ENCODE assay signal across 1 cellular context in the genomic region with DNA sequence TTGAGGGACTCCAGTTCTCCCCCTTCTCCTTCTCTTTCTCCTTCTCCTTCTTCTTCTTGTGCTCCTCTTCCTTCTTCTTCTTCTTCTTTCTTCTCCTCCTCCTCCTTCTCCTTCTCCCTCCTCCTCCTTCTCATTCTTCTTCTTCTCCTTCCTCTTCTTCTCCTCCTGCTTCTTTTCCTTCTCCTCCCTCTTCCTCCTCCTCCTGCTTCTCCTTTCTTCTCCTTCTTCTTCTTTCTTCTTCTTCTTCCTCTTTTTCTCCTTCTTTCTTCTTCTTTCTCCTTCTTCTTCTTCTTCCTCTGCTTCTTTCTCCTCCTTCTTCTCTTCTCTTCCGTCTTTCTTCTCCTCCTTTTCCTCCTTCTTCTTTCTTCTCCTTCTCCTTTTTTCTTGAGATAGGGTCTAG.
TF ChIP-seq lines count a peak whose summit lies in the region.

No MANE protein-coding gene starts in this region.

TF ChIP-seq in K562, 482 proteins besides CTCF, POLR2A, EP300 and RAD21 (continues in another document):
- TF ChIP-seq ZNF217 (CRISPR knock-in tag; IDR thresholded peaks at IDR 0.05) (no peak), MCM7 (IDR thresholded peaks at IDR 0.05) (no peak), IRF9 (tag; IDR thresholded peaks at IDR 0.05) (0 out of 2 replicates have a peak, but pooled peaks have one; percentile 21), DACH1 (IDR thresholded peaks at IDR 0.05; ENCODE audit: partially characterized antibody) (no peak), HNRNPUL1 (IDR thresholded peaks at IDR 0.05; ENCODE audit: low read length) (no peak), EP400 (IDR thresholded peaks at IDR 0.05) (no peak), DDX20 (tag; IDR thresholded peaks at IDR 0.05; ENCODE audit: low read depth) (no peak), OTX1 (CRISPR knock-in tag; IDR thresholded peaks at IDR 0.05) (0 out of 2 replicates have a peak, but pooled peaks have one; percentile 68), ZNF124 (CRISPR knock-in tag; IDR thresholded peaks at IDR 0.05) (no peak), BCOR (IDR thresholded peaks at IDR 0.05) (0 out of 2 replicates have a peak, but pooled peaks have one; percentile 17), CSDE1 (IDR thresholded peaks at IDR 0.05) (peak in 1 of 2 experiments; percentile 34; a peak in 1 of 4 replicates), CREBBP (IDR thresholded peaks at IDR 0.05; ENCODE audit: low read depth, low read length) (no peak), ZNF41 (CRISPR knock-in tag; conservative IDR thresholded peaks at IDR 0.05) (no peak), COPS2 (conservative IDR thresholded peaks at IDR 0.05) (no peak), ZFPM2 (CRISPR knock-in tag; IDR thresholded peaks at IDR 0.05) (no peak), CCNT2 (IDR thresholded peaks at IDR 0.05; ENCODE audit: borderline replicate concordance, extremely low read depth, insufficient read length, low read depth, low read length) (no peak), ZNF143 (CRISPR knock-in tag; IDR thresholded peaks at IDR 0.05) (no peak), HMG20B (CRISPR knock-in tag; IDR thresholded peaks at IDR 0.05) (no peak), EHMT2 (IDR thresholded peaks at IDR 0.05) (0 out of 2 replicates have a peak, but pooled peaks have one; percentile 29), SIN3B (IDR thresholded peaks at IDR 0.05; ENCODE audit: low read depth) (no peak), HLTF (IDR thresholded peaks at IDR 0.05) (0 out of 2 replicates have a peak, but pooled peaks have one; percentile 18), LARP7 (IDR thresholded peaks at IDR 0.05) (0 out of 2 replicates have a peak, but pooled peaks have one; percentile 38), GTF2F1 (IDR thresholded peaks at IDR 0.05; ENCODE audit: low read depth, low read length) (no peak), PHF21A (IDR thresholded peaks at IDR 0.05; ENCODE audit: borderline replicate concordance, low read depth) (no peak), ZNF696 (CRISPR knock-in tag; conservative IDR thresholded peaks at IDR 0.05) (no peak), MTA2 (IDR thresholded peaks at IDR 0.05; ENCODE audit: low read depth) (peak; percentile 23; the same call in 1 of the 2 replicates), THRAP3 (IDR thresholded peaks at IDR 0.05; ENCODE audit: borderline replicate concordance) (0 out of 2 replicates have a peak, but pooled peaks have one; percentile 41), MCM2 (IDR thresholded peaks at IDR 0.05; ENCODE audit: low read depth) (no peak)
- TF ChIP-seq, protein P1, sequence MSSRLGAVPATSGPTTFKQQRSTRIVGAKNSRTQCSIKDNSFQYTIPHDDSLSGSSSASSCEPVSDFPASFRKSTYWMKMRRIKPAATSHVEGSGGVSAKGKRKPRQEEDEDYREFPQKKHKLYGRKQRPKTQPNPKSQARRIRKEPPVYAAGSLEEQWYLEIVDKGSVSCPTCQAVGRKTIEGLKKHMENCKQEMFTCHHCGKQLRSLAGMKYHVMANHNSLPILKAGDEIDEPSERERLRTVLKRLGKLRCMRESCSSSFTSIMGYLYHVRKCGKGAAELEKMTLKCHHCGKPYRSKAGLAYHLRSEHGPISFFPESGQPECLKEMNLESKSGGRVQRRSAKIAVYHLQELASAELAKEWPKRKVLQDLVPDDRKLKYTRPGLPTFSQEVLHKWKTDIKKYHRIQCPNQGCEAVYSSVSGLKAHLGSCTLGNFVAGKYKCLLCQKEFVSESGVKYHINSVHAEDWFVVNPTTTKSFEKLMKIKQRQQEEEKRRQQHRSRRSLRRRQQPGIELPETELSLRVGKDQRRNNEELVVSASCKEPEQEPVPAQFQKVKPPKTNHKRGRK (tag; IDR thresholded peaks at IDR 0.05): peak; percentile 95
- TF ChIP-seq, protein P2, sequence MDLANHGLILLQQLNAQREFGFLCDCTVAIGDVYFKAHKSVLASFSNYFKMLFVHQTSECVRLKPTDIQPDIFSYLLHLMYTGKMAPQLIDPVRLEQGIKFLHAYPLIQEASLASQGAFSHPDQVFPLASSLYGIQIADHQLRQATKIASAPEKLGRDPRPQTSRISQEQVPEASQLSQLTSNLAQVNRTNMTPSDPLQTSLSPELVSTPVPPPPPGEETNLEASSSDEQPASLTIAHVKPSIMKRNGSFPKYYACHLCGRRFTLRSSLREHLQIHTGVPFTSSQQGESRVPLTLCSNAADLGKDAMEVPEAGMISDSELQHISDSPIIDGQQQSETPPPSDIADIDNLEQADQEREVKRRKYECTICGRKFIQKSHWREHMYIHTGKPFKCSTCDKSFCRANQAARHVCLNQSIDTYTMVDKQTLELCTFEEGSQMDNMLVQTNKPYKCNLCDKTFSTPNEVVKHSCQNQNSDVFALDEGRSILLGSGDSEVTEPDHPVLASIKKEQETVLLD (IDR thresholded peaks at IDR 0.05): peak; percentile 61; the same call in 1 of the 2 replicates
- TF ChIP-seq, protein P3, sequence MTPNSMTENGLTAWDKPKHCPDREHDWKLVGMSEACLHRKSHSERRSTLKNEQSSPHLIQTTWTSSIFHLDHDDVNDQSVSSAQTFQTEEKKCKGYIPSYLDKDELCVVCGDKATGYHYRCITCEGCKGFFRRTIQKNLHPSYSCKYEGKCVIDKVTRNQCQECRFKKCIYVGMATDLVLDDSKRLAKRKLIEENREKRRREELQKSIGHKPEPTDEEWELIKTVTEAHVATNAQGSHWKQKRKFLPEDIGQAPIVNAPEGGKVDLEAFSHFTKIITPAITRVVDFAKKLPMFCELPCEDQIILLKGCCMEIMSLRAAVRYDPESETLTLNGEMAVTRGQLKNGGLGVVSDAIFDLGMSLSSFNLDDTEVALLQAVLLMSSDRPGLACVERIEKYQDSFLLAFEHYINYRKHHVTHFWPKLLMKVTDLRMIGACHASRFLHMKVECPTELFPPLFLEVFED (CRISPR knock-in tag; conservative IDR thresholded peaks at IDR 0.05): peak; percentile 61; the same call in 1 of the 2 replicates
- TF ChIP-seq, protein P4, sequence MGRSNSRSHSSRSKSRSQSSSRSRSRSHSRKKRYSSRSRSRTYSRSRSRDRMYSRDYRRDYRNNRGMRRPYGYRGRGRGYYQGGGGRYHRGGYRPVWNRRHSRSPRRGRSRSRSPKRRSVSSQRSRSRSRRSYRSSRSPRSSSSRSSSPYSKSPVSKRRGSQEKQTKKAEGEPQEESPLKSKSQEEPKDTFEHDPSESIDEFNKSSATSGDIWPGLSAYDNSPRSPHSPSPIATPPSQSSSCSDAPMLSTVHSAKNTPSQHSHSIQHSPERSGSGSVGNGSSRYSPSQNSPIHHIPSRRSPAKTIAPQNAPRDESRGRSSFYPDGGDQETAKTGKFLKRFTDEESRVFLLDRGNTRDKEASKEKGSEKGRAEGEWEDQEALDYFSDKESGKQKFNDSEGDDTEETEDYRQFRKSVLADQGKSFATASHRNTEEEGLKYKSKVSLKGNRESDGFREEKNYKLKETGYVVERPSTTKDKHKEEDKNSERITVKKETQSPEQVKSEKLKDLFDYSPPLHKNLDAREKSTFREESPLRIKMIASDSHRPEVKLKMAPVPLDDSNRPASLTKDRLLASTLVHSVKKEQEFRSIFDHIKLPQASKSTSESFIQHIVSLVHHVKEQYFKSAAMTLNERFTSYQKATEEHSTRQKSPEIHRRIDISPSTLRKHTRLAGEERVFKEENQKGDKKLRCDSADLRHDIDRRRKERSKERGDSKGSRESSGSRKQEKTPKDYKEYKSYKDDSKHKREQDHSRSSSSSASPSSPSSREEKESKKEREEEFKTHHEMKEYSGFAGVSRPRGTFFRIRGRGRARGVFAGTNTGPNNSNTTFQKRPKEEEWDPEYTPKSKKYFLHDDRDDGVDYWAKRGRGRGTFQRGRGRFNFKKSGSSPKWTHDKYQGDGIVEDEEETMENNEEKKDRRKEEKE (IDR thresholded peaks at IDR 0.05; ENCODE audit: borderline replicate concordance in 1 of 2, control insufficient read depth in 1 of 2, low read depth in 2 of 2, low read length in 1 of 2): peak in 1 of 2 experiments; percentile 37; a peak in 1 of 4 replicates
- TF ChIP-seq, protein P5, sequence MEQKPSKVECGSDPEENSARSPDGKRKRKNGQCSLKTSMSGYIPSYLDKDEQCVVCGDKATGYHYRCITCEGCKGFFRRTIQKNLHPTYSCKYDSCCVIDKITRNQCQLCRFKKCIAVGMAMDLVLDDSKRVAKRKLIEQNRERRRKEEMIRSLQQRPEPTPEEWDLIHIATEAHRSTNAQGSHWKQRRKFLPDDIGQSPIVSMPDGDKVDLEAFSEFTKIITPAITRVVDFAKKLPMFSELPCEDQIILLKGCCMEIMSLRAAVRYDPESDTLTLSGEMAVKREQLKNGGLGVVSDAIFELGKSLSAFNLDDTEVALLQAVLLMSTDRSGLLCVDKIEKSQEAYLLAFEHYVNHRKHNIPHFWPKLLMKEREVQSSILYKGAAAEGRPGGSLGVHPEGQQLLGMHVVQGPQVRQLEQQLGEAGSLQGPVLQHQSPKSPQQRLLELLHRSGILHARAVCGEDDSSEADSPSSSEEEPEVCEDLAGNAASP (IDR thresholded peaks at IDR 0.05): no peak
- TF ChIP-seq, protein P6, sequence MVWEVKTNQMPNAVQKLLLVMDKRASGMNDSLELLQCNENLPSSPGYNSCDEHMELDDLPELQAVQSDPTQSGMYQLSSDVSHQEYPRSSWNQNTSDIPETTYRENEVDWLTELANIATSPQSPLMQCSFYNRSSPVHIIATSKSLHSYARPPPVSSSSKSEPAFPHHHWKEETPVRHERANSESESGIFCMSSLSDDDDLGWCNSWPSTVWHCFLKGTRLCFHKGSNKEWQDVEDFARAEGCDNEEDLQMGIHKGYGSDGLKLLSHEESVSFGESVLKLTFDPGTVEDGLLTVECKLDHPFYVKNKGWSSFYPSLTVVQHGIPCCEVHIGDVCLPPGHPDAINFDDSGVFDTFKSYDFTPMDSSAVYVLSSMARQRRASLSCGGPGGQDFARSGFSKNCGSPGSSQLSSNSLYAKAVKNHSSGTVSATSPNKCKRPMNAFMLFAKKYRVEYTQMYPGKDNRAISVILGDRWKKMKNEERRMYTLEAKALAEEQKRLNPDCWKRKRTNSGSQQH (CRISPR knock-in tag; IDR thresholded peaks at IDR 0.05): peak; percentile 80; the same call in 1 of the 2 replicates
- TF ChIP-seq, protein P7, sequence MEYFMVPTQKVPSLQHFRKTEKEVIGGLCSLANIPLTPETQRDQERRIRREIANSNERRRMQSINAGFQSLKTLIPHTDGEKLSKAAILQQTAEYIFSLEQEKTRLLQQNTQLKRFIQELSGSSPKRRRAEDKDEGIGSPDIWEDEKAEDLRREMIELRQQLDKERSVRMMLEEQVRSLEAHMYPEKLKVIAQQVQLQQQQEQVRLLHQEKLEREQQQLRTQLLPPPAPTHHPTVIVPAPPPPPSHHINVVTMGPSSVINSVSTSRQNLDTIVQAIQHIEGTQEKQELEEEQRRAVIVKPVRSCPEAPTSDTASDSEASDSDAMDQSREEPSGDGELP (CRISPR knock-in tag; IDR thresholded peaks at IDR 0.05; ENCODE audit: borderline replicate concordance): no peak
- TF ChIP-seq, protein P8, sequence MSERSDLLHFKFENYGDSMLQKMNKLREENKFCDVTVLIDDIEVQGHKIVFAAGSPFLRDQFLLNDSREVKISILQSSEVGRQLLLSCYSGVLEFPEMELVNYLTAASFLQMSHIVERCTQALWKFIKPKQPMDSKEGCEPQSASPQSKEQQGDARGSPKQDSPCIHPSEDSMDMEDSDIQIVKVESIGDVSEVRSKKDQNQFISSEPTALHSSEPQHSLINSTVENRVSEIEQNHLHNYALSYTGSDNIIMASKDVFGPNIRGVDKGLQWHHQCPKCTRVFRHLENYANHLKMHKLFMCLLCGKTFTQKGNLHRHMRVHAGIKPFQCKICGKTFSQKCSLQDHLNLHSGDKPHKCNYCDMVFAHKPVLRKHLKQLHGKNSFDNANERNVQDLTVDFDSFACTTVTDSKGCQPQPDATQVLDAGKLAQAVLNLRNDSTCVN (CRISPR knock-in tag; IDR thresholded peaks at IDR 0.05): peak; percentile 22; the same call in 1 of the 2 replicates
- TF ChIP-seq, protein P9, sequence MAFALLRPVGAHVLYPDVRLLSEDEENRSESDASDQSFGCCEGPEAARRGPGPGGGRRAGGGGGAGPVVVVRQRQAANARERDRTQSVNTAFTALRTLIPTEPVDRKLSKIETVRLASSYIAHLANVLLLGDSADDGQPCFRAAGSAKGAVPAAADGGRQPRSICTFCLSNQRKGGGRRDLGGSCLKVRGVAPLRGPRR (CRISPR knock-in tag; IDR thresholded peaks at IDR 0.05): no peak
- TF ChIP-seq, protein P10, sequence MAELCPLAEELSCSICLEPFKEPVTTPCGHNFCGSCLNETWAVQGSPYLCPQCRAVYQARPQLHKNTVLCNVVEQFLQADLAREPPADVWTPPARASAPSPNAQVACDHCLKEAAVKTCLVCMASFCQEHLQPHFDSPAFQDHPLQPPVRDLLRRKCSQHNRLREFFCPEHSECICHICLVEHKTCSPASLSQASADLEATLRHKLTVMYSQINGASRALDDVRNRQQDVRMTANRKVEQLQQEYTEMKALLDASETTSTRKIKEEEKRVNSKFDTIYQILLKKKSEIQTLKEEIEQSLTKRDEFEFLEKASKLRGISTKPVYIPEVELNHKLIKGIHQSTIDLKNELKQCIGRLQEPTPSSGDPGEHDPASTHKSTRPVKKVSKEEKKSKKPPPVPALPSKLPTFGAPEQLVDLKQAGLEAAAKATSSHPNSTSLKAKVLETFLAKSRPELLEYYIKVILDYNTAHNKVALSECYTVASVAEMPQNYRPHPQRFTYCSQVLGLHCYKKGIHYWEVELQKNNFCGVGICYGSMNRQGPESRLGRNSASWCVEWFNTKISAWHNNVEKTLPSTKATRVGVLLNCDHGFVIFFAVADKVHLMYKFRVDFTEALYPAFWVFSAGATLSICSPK (IDR thresholded peaks at IDR 0.05; ENCODE audit: borderline replicate concordance): no peak
- TF ChIP-seq, protein P11, sequence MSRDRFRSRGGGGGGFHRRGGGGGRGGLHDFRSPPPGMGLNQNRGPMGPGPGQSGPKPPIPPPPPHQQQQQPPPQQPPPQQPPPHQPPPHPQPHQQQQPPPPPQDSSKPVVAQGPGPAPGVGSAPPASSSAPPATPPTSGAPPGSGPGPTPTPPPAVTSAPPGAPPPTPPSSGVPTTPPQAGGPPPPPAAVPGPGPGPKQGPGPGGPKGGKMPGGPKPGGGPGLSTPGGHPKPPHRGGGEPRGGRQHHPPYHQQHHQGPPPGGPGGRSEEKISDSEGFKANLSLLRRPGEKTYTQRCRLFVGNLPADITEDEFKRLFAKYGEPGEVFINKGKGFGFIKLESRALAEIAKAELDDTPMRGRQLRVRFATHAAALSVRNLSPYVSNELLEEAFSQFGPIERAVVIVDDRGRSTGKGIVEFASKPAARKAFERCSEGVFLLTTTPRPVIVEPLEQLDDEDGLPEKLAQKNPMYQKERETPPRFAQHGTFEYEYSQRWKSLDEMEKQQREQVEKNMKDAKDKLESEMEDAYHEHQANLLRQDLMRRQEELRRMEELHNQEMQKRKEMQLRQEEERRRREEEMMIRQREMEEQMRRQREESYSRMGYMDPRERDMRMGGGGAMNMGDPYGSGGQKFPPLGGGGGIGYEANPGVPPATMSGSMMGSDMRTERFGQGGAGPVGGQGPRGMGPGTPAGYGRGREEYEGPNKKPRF (IDR thresholded peaks at IDR 0.05; ENCODE audit: low read depth, low read length): no peak
